Comparison of ENCODE assay signal across 9 cellular contexts in the genomic region with DNA sequence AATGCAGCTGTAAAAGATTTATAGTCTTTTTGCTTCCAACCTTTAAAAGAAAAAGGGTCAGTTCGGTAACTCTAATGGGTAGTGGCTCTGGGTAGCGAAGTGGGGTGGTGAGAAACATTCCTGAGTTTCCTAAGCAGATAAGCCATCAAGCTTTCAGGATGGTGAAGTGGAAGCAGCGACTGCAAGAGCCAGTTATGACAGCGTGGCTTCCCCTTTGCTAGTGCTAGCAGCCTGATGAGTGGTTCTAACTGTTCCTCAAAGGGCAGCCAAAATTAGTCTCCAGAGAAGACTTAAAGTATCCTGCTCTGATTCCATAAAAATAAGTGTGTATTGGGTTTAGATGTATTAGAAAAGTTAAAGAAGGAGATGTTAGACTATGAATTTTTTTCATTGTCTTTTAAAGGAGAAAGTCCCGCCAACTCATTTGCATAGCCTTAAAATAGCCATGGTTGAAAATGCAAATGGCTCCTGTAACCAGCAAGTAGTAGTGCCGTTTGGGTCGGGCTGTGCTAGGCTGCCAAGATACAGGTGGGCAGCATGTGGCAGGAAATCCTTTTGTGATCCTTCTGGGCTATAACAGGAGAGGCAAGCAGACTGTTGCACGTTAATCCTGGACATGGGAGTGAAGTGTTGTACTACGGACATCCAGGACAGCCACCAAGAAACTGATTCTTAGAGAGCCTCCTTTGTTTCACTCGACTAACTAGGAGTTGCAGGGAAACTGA. TPM values are rescaled to one million over a fixed set of nuclear protein-coding genes. Genes with fewer than 3 reads are reported as not detected.
A peak's percentile ranks its signal among the peaks of the same experiment; 100 is the strongest.
DNase-seq lines count a peak whose midpoint lies in the region; ATAC-seq and TF ChIP-seq lines count a peak whose summit lies in the region.
"Had no signal": no experiment of that assay in that cellular context is flagged by ENCODE, and none has a peak within 500 bp of the region (broad histone marks: within the 10 kb centered on the region; RNA-seq: fewer than 3 reads in every experiment).

No MANE protein-coding gene starts in this region.

- H3F3A ChIP-seq in neural progenitor cell (ENCODE audit: low read depth) = peaks cover 10% of the 10 kb centered on the region

- intact Hi-C loops in activated CD4-positive, alpha-beta T cell treated with anti-CD3 and anti-CD28 coated beads for 36 hours (cut with DNase I, micrococcal nuclease) = no loop called here

- peak; percentile 80 for ATAC-seq in GM19324 (IDR thresholded peaks at IDR 0.05; ENCODE audit: low FRiP score, unreplicated experiment)
- peak; percentile 88 for ATAC-seq in HG02852 (IDR thresholded peaks at IDR 0.05; ENCODE audit: unreplicated experiment)
- ATAC-seq in activated CD4-positive, alpha-beta T cell treated with anti-CD3 and anti-CD28 coated beads for 36 hours = no peak

- peak overlapping the region; percentile 32 for H3K4me3 ChIP-seq in neural progenitor cell
- H3K4me3 ChIP-seq: lung had no signal

- peak; percentile 94 for DNase-seq in NCI-H526 treated with DMSO at 0.1 percent for 48 hours (lab: John Stamatoyannopoulos, UW)
- peak; percentile 45 for DNase-seq in neural progenitor cell (ENCODE audit: low spot score)
- no peak for DNase-seq in NCI-H1105 (lab: John Stamatoyannopoulos, UW)
- no peak for DNase-seq in kidney glomerular epithelial cell (lab: John Stamatoyannopoulos, UW)
- no peak for DNase-seq in activated CD4-positive, alpha-beta T cell treated with anti-CD3 and anti-CD28 coated beads for 36 hours
- DNase-seq: NCI-H2227 treated with DMSO at 0.1 percent for 48 hours had no signal

- no peak overlapping the region for H3K27ac ChIP-seq in neural progenitor cell

- peak overlapping the region; percentile 59 for H3K27ac Mint-ChIP-seq in neural progenitor cell
- no peak overlapping the region for H3K27ac Mint-ChIP-seq in activated CD4-positive, alpha-beta T cell treated with anti-CD3 and anti-CD28 coated beads for 36 hours

- POLR2A ChIA-PET in activated CD4-positive, alpha-beta T cell treated with anti-CD3 and anti-CD28 coated beads for 36 hours (lab: Charles Lee) = interaction anchor here (0.6 kb wide), 1 partner anchor 1894 kb away, joined by 3 read pairs; no protein-coding TSS in a partner anchor

- H3K27me3 ChIP-seq in neural progenitor cell = no peaks in the 10 kb centered on the region

- H3K4me1 Mint-ChIP-seq in neural progenitor cell = peaks cover 34% of the 10 kb centered on the region
- H3K4me1 Mint-ChIP-seq in activated CD4-positive, alpha-beta T cell treated with anti-CD3 and anti-CD28 coated beads for 36 hours = no peaks in the 10 kb centered on the region

- no peak overlapping the region for H3K9ac ChIP-seq in neural progenitor cell

- H3K9me3 ChIP-seq in neural progenitor cell (ENCODE audit: low read depth) = no peaks in the 10 kb centered on the region

- no peak for TF ChIP-seq CTCF in neural progenitor cell (IDR thresholded peaks at IDR 0.05)

- H2AFZ ChIP-seq in neural progenitor cell (replicated peaks) = peak overlapping the region; percentile 82

- H3K4me3 Mint-ChIP-seq in neural progenitor cell = peak overlapping the region; percentile 17
- H3K4me3 Mint-ChIP-seq in activated CD4-positive, alpha-beta T cell treated with anti-CD3 and anti-CD28 coated beads for 36 hours = no peak overlapping the region

- no peaks in the 10 kb centered on the region for H3K36me3 ChIP-seq in neural progenitor cell

- H3K79me2 ChIP-seq in neural progenitor cell (ENCODE audit: low read depth) = no peaks in the 10 kb centered on the region

- no peaks in the 10 kb centered on the region for H3K36me3 Mint-ChIP-seq in neural progenitor cell
- no peaks in the 10 kb centered on the region for H3K36me3 Mint-ChIP-seq in activated CD4-positive, alpha-beta T cell treated with anti-CD3 and anti-CD28 coated beads for 36 hours (ENCODE audit: low read depth)

- H3K27me3 Mint-ChIP-seq in neural progenitor cell (ENCODE audit: insufficient read depth, low read depth) = peaks cover 3% of the 10 kb centered on the region
- H3K27me3 Mint-ChIP-seq in activated CD4-positive, alpha-beta T cell treated with anti-CD3 and anti-CD28 coated beads for 36 hours = peaks cover 28% of the 10 kb centered on the region

- peak overlapping the region; percentile 72 for H3K4me2 ChIP-seq in neural progenitor cell

- H4K20me1 ChIP-seq in neural progenitor cell (ENCODE audit: low read depth) = no peaks in the 10 kb centered on the region

- CTCF ChIA-PET in activated CD4-positive, alpha-beta T cell treated with anti-CD3 and anti-CD28 coated beads for 36 hours (lab: Charles Lee) = interaction anchor here (0.7 to 2.2 kb wide), 3 partner anchors 72 to 224 kb away, joined by 3 to 5 read pairs (median 3); no protein-coding TSS in a partner anchor

- peaks cover 42% of the 10 kb centered on the region for H3K4me1 ChIP-seq in neural progenitor cell

- H3K9me3 Mint-ChIP-seq in neural progenitor cell = no peaks in the 10 kb centered on the region
- H3K9me3 Mint-ChIP-seq in activated CD4-positive, alpha-beta T cell treated with anti-CD3 and anti-CD28 coated beads for 36 hours (ENCODE audit: low read depth) = no peaks in the 10 kb centered on the region

RNA-seq across cellular contexts. Expression of gene ELOVL2, which starts 18.0 kb away (rescaled TPM):
- 5.8 and 9.1 TPM in 2 replicates for total RNA-seq in neural progenitor cell (ENCODE audit: low replicate concordance)
- not detected for total RNA-seq in activated CD4-positive, alpha-beta T cell treated with anti-CD3 and anti-CD28 coated beads for 36 hours

Comparison
In these comparisons a context has a peak if more than half of its experiments do, and no peak if none do; other contexts are left out.
1. DNase-seq: peak in NCI-H526 treated with DMSO at 0.1 percent for 48 hours (single experiment) and neural progenitor cell (single experiment); none in NCI-H1105 (single experiment), kidney glomerular epithelial cell (single experiment) and activated CD4-positive, alpha-beta T cell treated with anti-CD3 and anti-CD28 coated beads for 36 hours (single experiment).